Comparison of ENCODE assay signal across 12 cellular contexts in genomic region chr4:13599159-13599558, GRCh38. TPM values are rescaled to one million over a fixed set of nuclear protein-coding genes. Genes with fewer than 3 reads are reported as not detected.
DNase-seq lines count a peak whose midpoint lies in the region; ATAC-seq and TF ChIP-seq lines count a peak whose summit lies in the region.
"Had no signal": no experiment of that assay in that cellular context is flagged by ENCODE, and none has a peak within 500 bp of the region (broad histone marks: within the 10 kb centered on the region; RNA-seq: fewer than 3 reads in every experiment).

No MANE protein-coding gene starts in this region.

- CTCF ChIA-PET in A673 (lab: Charles Lee) (no interaction called here), WTC11 (lab: Charles Lee) (no interaction called here)

- peaks cover 54% of the 10 kb centered on the region for H3K36me3 Mint-ChIP-seq in WTC11

- peaks cover 47% of the 10 kb centered on the region for H3K36me3 ChIP-seq in A673 (ENCODE audit: insufficient read depth, low read length, poor library complexity, severe bottlenecking)

- peak; percentile 95 for ATAC-seq in WTC11
- ATAC-seq in GM18502 (IDR thresholded peaks at IDR 0.05; ENCODE audit: poor library complexity, unreplicated experiment) = no peak
- no peak for ATAC-seq in GM21528 (IDR thresholded peaks at IDR 0.05; ENCODE audit: low FRiP score, unreplicated experiment)
- ATAC-seq: activated CD8-positive, alpha-beta T cell treated with anti-CD3 and anti-CD28 coated beads, Interleukin-2, amount 10 ng/mL, durations not matched to agents 7 days and 5 days had no signal

- DNase-seq in A673 (ENCODE audit: low spot score) (peak; percentile 11), WTC11 (ENCODE audit: low spot score) (peak; percentile 45), islet precursor cell (peak; percentile 62), DMS 273 treated with DMSO at 0.1 percent for 48 hours (lab: John Stamatoyannopoulos, UW) (no peak), NCI-H748 treated with DMSO at 0.1 percent for 48 hours (lab: John Stamatoyannopoulos, UW) (no peak)
- DNase-seq: activated CD8-positive, alpha-beta T cell treated with anti-CD3 and anti-CD28 coated beads, Interleukin-2, amount 10 ng/mL, durations not matched to agents 7 days and 5 days; CD4-positive, CD25-positive, alpha-beta regulatory T cell; NCI-H2171; SHP77 treated with DMSO at 0.1 percent for 48 hours had no signal

- peak; percentile 49 for TF ChIP-seq CTCF in A673 (conservative IDR thresholded peaks at IDR 0.05; ENCODE audit: low read depth, low read length)
- TF ChIP-seq CTCF in GM12872 (IDR thresholded peaks at IDR 0.05; ENCODE audit: insufficient read depth, low read depth, low read length) = peak; percentile 31; the same call in 1 of the 3 replicates
- no peak for TF ChIP-seq CTCF in WTC11 (IDR thresholded peaks at IDR 0.05)

- no TSS peak for BruUV-seq in A673 (replicated peaks; lab: Mats Ljungman, UMichigan)

- H3K9me3 Mint-ChIP-seq in WTC11 = peaks cover 12% of the 10 kb centered on the region

- H3K4me3 Mint-ChIP-seq in WTC11 = no peak overlapping the region
- H3K4me3 Mint-ChIP-seq: activated CD8-positive, alpha-beta T cell treated with anti-CD3 and anti-CD28 coated beads, Interleukin-2, amount 10 ng/mL, durations not matched to agents 7 days and 5 days; CD4-positive, CD25-positive, alpha-beta regulatory T cell had no signal

- H3K4me1 ChIP-seq in A673 (ENCODE audit: insufficient read depth, low read length, poor library complexity, severe bottlenecking) = no peaks in the 10 kb centered on the region

- no peaks in the 10 kb centered on the region for H3K27me3 ChIP-seq in A673 (replicated peaks; ENCODE audit: insufficient read depth, low read depth, low read length, poor library complexity)

- H3K27ac Mint-ChIP-seq in WTC11 = no peak overlapping the region
- H3K27ac Mint-ChIP-seq: activated CD8-positive, alpha-beta T cell treated with anti-CD3 and anti-CD28 coated beads, Interleukin-2, amount 10 ng/mL, durations not matched to agents 7 days and 5 days; CD4-positive, CD25-positive, alpha-beta regulatory T cell had no signal

- H3K9me3 ChIP-seq in A673 (ENCODE audit: low read depth, low read length, poor library complexity, severe bottlenecking) = no peaks in the 10 kb centered on the region

- H3K27me3 Mint-ChIP-seq in WTC11 (ENCODE audit: low read depth) = no peaks in the 10 kb centered on the region
- H3K27me3 Mint-ChIP-seq: CD4-positive, CD25-positive, alpha-beta regulatory T cell had no signal

- POLR2A ChIA-PET in A673 (lab: Charles Lee; ENCODE audit: low non-redundant PET) = no interaction called here
- POLR2A ChIA-PET in WTC11 (lab: Charles Lee) = no interaction called here

- H3K4me1 Mint-ChIP-seq in WTC11 = no peaks in the 10 kb centered on the region

- H3K27ac ChIP-seq in A673 (ENCODE audit: low read depth, low read length, poor library complexity, severe bottlenecking) = no peak overlapping the region

- intact Hi-C loops in A673 (cut with micrococcal nuclease; ENCODE audit: unreplicated experiment) = no loop called here

- no peak overlapping the region for H3K4me3 ChIP-seq in A673 (ENCODE audit: low read depth, low read length, poor library complexity, severe bottlenecking)

TF ChIP-seq in WTC11, 78 proteins besides CTCF, POLR2A, EP300 and RAD21 (continues in another document):
- TF ChIP-seq ELF4 (CRISPR knock-in tag; IDR thresholded peaks at IDR 0.05; ENCODE audit: low read depth) = no peak
- TF ChIP-seq ATF2 (CRISPR knock-in tag; IDR thresholded peaks at IDR 0.05; ENCODE audit: borderline replicate concordance, low read depth) = no peak
- no peak for TF ChIP-seq NFE2L1 (CRISPR knock-in tag; IDR thresholded peaks at IDR 0.05)
- TF ChIP-seq HMGXB4 (CRISPR knock-in tag; IDR thresholded peaks at IDR 0.05) = no peak
- TF ChIP-seq HMGA2 (CRISPR knock-in tag; IDR thresholded peaks at IDR 0.05) = no peak
- no peak for TF ChIP-seq TEAD1 (CRISPR knock-in tag; IDR thresholded peaks at IDR 0.05)
- TF ChIP-seq ETV6 (CRISPR knock-in tag; IDR thresholded peaks at IDR 0.05) = no peak
- no peak for TF ChIP-seq AR (CRISPR knock-in tag; IDR thresholded peaks at IDR 0.05)
- no peak for TF ChIP-seq NFYB (CRISPR knock-in tag; conservative IDR thresholded peaks at IDR 0.05; ENCODE audit: low read depth)
- no peak for TF ChIP-seq EMX1 (CRISPR knock-in tag; IDR thresholded peaks at IDR 0.05)
- no peak for TF ChIP-seq AFF4 (CRISPR knock-in tag; IDR thresholded peaks at IDR 0.05; ENCODE audit: borderline replicate concordance)
- no peak for TF ChIP-seq MLX (CRISPR knock-in tag; IDR thresholded peaks at IDR 0.05)

RNA-seq across cellular contexts. Expression of gene BOD1L1, which starts 28.4 kb away (rescaled TPM):
- total RNA-seq in A673 (2021) (44.8 and 47.2 TPM in 2 replicates), WTC11 (2021) (31.9 to 43.5 TPM (median 32.4 TPM) in 3 replicates)

RNA-seq across cellular contexts. Expression of gene NKX3-2, which starts 54.9 kb away (rescaled TPM):
- total RNA-seq in A673 (2021) (2.4 and 3.1 TPM in 2 replicates), WTC11 (2021) (0.07 TPM in 1 of 3 replicates, not detected in the others)
- total RNA-seq: activated CD8-positive, alpha-beta T cell treated with anti-CD3 and anti-CD28 coated beads, Interleukin-2, amount 10 ng/mL, durations not matched to agents 7 days and 5 days; CD4-positive, CD25-positive, alpha-beta regulatory T cell had no signal

Comparison
In these comparisons a context has a peak if more than half of its experiments do, and no peak if none do; other contexts are left out.
1. DNase-seq: peak in A673 (single experiment), WTC11 (single experiment) and islet precursor cell (single experiment); none in DMS 273 treated with DMSO at 0.1 percent for 48 hours (single experiment) and NCI-H748 treated with DMSO at 0.1 percent for 48 hours (single experiment).